In the genomic region with DNA sequence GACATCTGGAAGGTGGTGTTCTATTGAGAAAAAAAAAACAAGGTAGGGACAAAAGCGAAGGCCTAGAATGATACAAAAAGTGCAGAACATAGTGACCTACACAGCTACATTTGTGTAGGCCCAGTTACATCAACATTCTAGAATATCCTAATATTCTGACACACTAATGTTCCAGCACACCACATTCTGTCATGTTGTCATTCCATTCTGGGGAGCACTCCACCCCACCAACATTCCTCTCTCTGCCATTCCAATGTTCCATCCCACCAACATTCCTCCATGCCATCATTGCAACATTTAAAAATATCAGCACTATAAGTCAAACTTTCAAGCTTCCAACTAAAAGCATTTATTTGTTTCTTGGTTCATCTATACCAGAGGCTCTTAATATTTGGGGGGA, we compare ENCODE assay signal across 21 cellular contexts. TPM values are rescaled to one million over a fixed set of nuclear protein-coding genes. Genes with fewer than 3 reads are reported as not detected.
A peak's percentile ranks its signal among the peaks of the same experiment; 100 is the strongest.
DNase-seq lines count a peak whose midpoint lies in the region; ATAC-seq, FAIRE-seq and TF ChIP-seq lines count a peak whose summit lies in the region.
"Had no signal": no experiment of that assay in that cellular context is flagged by ENCODE, and none has a peak within 500 bp of the region (broad histone marks: within the 10 kb centered on the region; RNA-seq: fewer than 3 reads in every experiment).

No MANE protein-coding gene starts in this region.

- no peak overlapping the region for H3K4me3 ChIP-seq in A673 (ENCODE audit: low read depth, low read length, poor library complexity, severe bottlenecking)
- H3K4me3 ChIP-seq: A549, PC-9 had no signal

- H3K4me3 Mint-ChIP-seq in chondrocyte (ENCODE audit: unreplicated experiment) (no peak overlapping the region), mesothelial cell of epicardium (no peak overlapping the region)
- H3K4me3 Mint-ChIP-seq in stimulated activated naive CD8-positive, alpha-beta T cell treated with anti-CD3 and anti-CD28 coated beads, Interleukin-15, amount 100 ng/mL, for 72 hours = no peak overlapping the region
- H3K4me3 Mint-ChIP-seq: activated CD4-positive, alpha-beta memory T cell treated with anti-CD3 and anti-CD28 coated beads for 36 hours; activated naive CD8-positive, alpha-beta T cell treated with anti-CD3 and anti-CD28 coated beads for 36 hours; nephron had no signal

- POLR2A ChIA-PET in A673 (lab: Charles Lee; ENCODE audit: low non-redundant PET) = no interaction called here

- no TSS peak for BruUV-seq in A673 (replicated peaks; lab: Mats Ljungman, UMichigan)

- H3K27me3 Mint-ChIP-seq in chondrocyte (ENCODE audit: low read depth) (no peaks in the 10 kb centered on the region), mesothelial cell of epicardium (ENCODE audit: low read depth) (no peaks in the 10 kb centered on the region)
- no peaks in the 10 kb centered on the region for H3K27me3 Mint-ChIP-seq in stimulated activated naive CD8-positive, alpha-beta T cell treated with anti-CD3 and anti-CD28 coated beads, Interleukin-15, amount 100 ng/mL, for 72 hours
- H3K27me3 Mint-ChIP-seq: activated CD4-positive, alpha-beta memory T cell treated with anti-CD3 and anti-CD28 coated beads for 36 hours; activated naive CD8-positive, alpha-beta T cell treated with anti-CD3 and anti-CD28 coated beads for 36 hours had no signal

- DNase-seq in AG08396 (ENCODE audit: low spot score) (peak; percentile 73), HTR-8/SVneo (ENCODE audit: insufficient read length, low spot score) (peak; percentile 49), chondrocyte (ENCODE audit: low spot score) (no peak), mesothelial cell of epicardium (ENCODE audit: low spot score in 2 of 2, unreplicated experiment in 2 of 2) (no peak), OCI-M2 (lab: John Stamatoyannopoulos, UW; ENCODE audit: unreplicated experiment) (no peak), A673 (ENCODE audit: low spot score) (no peak)
- DNase-seq in stimulated activated naive CD8-positive, alpha-beta T cell treated with anti-CD3 and anti-CD28 coated beads, Interleukin-15, amount 100 ng/mL, for 72 hours = no peak
- DNase-seq: activated CD4-positive, alpha-beta memory T cell treated with anti-CD3 and anti-CD28 coated beads for 36 hours; activated naive CD8-positive, alpha-beta T cell treated with anti-CD3 and anti-CD28 coated beads for 36 hours; activated T-cell treated with anti-CD3 and anti-CD28 coated beads, Interleukin-2, amount 50 U/mL, for 48 hours; glutamatergic neuron; mammary epithelial cell; NCI-H69; PC-9 had no signal

- H3K4me1 Mint-ChIP-seq in chondrocyte (ENCODE audit: low read depth) = peaks cover 69% of the 10 kb centered on the region
- peaks cover 20% of the 10 kb centered on the region for H3K4me1 Mint-ChIP-seq in mesothelial cell of epicardium
- peaks cover 4% of the 10 kb centered on the region for H3K4me1 Mint-ChIP-seq in stimulated activated naive CD8-positive, alpha-beta T cell treated with anti-CD3 and anti-CD28 coated beads, Interleukin-15, amount 100 ng/mL, for 72 hours

- no peaks in the 10 kb centered on the region for H3K36me3 Mint-ChIP-seq in chondrocyte (ENCODE audit: low read depth)
- no peaks in the 10 kb centered on the region for H3K36me3 Mint-ChIP-seq in mesothelial cell of epicardium
- H3K36me3 Mint-ChIP-seq: activated naive CD8-positive, alpha-beta T cell treated with anti-CD3 and anti-CD28 coated beads for 36 hours had no signal

- CTCF ChIA-PET in A673 (lab: Charles Lee) = no interaction called here

- intact Hi-C loops in A673 (cut with micrococcal nuclease; ENCODE audit: unreplicated experiment) = no loop called here

- H3K9me3 Mint-ChIP-seq in chondrocyte (ENCODE audit: low read depth) = no peaks in the 10 kb centered on the region
- H3K9me3 Mint-ChIP-seq in mesothelial cell of epicardium = no peaks in the 10 kb centered on the region
- no peaks in the 10 kb centered on the region for H3K9me3 Mint-ChIP-seq in stimulated activated naive CD8-positive, alpha-beta T cell treated with anti-CD3 and anti-CD28 coated beads, Interleukin-15, amount 100 ng/mL, for 72 hours
- H3K9me3 Mint-ChIP-seq: activated CD4-positive, alpha-beta memory T cell treated with anti-CD3 and anti-CD28 coated beads for 36 hours; activated naive CD8-positive, alpha-beta T cell treated with anti-CD3 and anti-CD28 coated beads for 36 hours; nephron had no signal

- TF ChIP-seq CTCF in chondrocyte (IDR thresholded peaks at IDR 0.05) (no peak), mesothelial cell of epicardium (IDR thresholded peaks at IDR 0.05; ENCODE audit: unreplicated experiment) (no peak), A673 (conservative IDR thresholded peaks at IDR 0.05; ENCODE audit: low read depth, low read length) (no peak)

- no peak for ATAC-seq in stimulated activated naive CD8-positive, alpha-beta T cell treated with anti-CD3 and anti-CD28 coated beads, Interleukin-15, amount 100 ng/mL, for 72 hours
- ATAC-seq in HG03439 (IDR thresholded peaks at IDR 0.05; ENCODE audit: unreplicated experiment) = no peak
- ATAC-seq: A549 had no signal

- no peaks in the 10 kb centered on the region for H3K36me3 ChIP-seq in A673 (ENCODE audit: insufficient read depth, low read length, poor library complexity, severe bottlenecking)

- H3K9me3 ChIP-seq in A673 (ENCODE audit: low read depth, low read length, poor library complexity, severe bottlenecking) = no peaks in the 10 kb centered on the region
- H3K9me3 ChIP-seq: A549 had no signal

- H3K4me1 ChIP-seq in A673 (ENCODE audit: insufficient read depth, low read length, poor library complexity, severe bottlenecking) = peaks cover 18% of the 10 kb centered on the region

- no peak for FAIRE-seq in HTR-8/SVneo (lab: Jason Lieb, UNC)
- FAIRE-seq: A549, H54, islet of Langerhans had no signal

- H3K27ac ChIP-seq in A673 (ENCODE audit: low read depth, low read length, poor library complexity, severe bottlenecking) = no peak overlapping the region
- H3K27ac ChIP-seq: PC-9 had no signal

- no peaks in the 10 kb centered on the region for H3K27me3 ChIP-seq in A673 (replicated peaks; ENCODE audit: insufficient read depth, low read depth, low read length, poor library complexity)

- H3K27ac Mint-ChIP-seq in chondrocyte (ENCODE audit: unreplicated experiment) = peak overlapping the region; percentile 97
- peak overlapping the region; percentile 8 for H3K27ac Mint-ChIP-seq in mesothelial cell of epicardium
- H3K27ac Mint-ChIP-seq in stimulated activated naive CD8-positive, alpha-beta T cell treated with anti-CD3 and anti-CD28 coated beads, Interleukin-15, amount 100 ng/mL, for 72 hours = no peak overlapping the region
- H3K27ac Mint-ChIP-seq: activated CD4-positive, alpha-beta memory T cell treated with anti-CD3 and anti-CD28 coated beads for 36 hours; activated naive CD8-positive, alpha-beta T cell treated with anti-CD3 and anti-CD28 coated beads for 36 hours had no signal

RNA-seq across cellular contexts. Expression of a gene that starts 28.5 kb away (rescaled TPM):
- total RNA-seq in chondrocyte = 23.7 to 24.1 TPM (median 23.8 TPM) in 3 replicates
- 21.5 to 23.5 TPM (median 21.7 TPM) in 3 replicates for total RNA-seq in mesothelial cell of epicardium
- 52.1 and 53.4 TPM in 2 replicates for total RNA-seq in A673 (2021)

RNA-seq across cellular contexts. Expression of a gene that starts 36.7 kb away (rescaled TPM):
- 0.24 TPM in 1 of 3 replicates, not detected in the others for total RNA-seq in chondrocyte
- 0.99 to 1.4 TPM (median 1.4 TPM) in 3 replicates for total RNA-seq in mesothelial cell of epicardium
- not detected in 2 replicates for total RNA-seq in A673 (2021)
- total RNA-seq: G401, PC-9, pulmonary artery endothelial cell had no signal

RNA-seq across cellular contexts. Expression of a gene that starts 56.6 kb away (rescaled TPM):
- total RNA-seq in chondrocyte = 36.3 to 42.1 TPM (median 38.3 TPM) in 3 replicates
- 31.9 to 32.5 TPM (median 32.5 TPM) in 3 replicates for total RNA-seq in mesothelial cell of epicardium
- 23.1 and 25.9 TPM in 2 replicates for total RNA-seq in A673 (2021)

Comparison
In these comparisons a context has a peak if more than half of its experiments do, and no peak if none do; other contexts are left out.
1. DNase-seq: peak in AG08396 (single experiment) and HTR-8/SVneo (single experiment); none in chondrocyte (single experiment), mesothelial cell of epicardium (0 of 2), stimulated activated naive CD8-positive, alpha-beta T cell treated with anti-CD3 and anti-CD28 coated beads, Interleukin-15, amount 100 ng/mL, for 72 hours (0 of 2), OCI-M2 (single experiment) and A673 (single experiment).
2. H3K27ac Mint-ChIP-seq: peak in chondrocyte (single experiment) and mesothelial cell of epicardium (single experiment); none in stimulated activated naive CD8-positive, alpha-beta T cell treated with anti-CD3 and anti-CD28 coated beads, Interleukin-15, amount 100 ng/mL, for 72 hours (0 of 2).